In the genomic region with DNA sequence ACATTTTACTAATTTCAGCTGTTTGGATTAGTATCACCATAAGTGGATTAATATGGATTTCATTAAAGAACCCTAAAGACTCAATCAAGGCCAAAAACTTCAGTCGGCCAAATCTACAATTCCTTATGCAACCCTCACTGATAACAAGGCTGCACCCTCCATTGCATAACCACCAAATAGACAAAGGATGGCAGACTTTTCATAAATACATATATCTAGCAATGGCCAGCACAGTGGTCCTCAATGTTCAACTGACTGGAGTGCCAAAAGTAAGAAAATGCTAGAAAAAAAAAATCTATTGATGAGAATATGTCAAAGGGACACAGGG, we compare ENCODE assay signal across 31 cellular contexts.
"Had no signal": no experiment of that assay in that cellular context is flagged by ENCODE, and none has a peak within 500 bp of the region (broad histone marks: within the 10 kb centered on the region; RNA-seq: fewer than 3 reads in every experiment).

No MANE protein-coding gene starts in this region.

- H3K27me3 ChIP-seq: cardiac muscle cell, colonic mucosa, foreskin keratinocyte, gastrocnemius medialis had no signal

- H3K4me3 ChIP-seq: breast epithelium, cardiac muscle cell, colonic mucosa, dorsolateral prefrontal cortex, gastrocnemius medialis had no signal

- H3K4me1 ChIP-seq: breast epithelium, colonic mucosa, foreskin keratinocyte had no signal

- H3K36me3 ChIP-seq: breast epithelium, cardiac muscle cell, colonic mucosa, gastrocnemius medialis, WERI-Rb-1 had no signal

- DNase-seq: activated B cell treated with CpG ODN at 0.5 μM for 24 hours; activated CD4-positive, alpha-beta T cell treated with anti-CD3 and anti-CD28 coated beads for 48 hours; activated CD4-positive, alpha-beta T cell treated with anti-CD3 and anti-CD28 coated beads, Interleukin-2, amount 50 U/mL, for 1 hour; activated CD4-positive, alpha-beta T cell treated with anti-CD3 and anti-CD28 coated beads, Interleukin-2, amount 50 U/mL, for 48 hours; activated CD8-positive, alpha-beta memory T cell treated with anti-CD3 and anti-CD28 coated beads for 24 hours; activated CD8-positive, alpha-beta T cell treated with anti-CD3 and anti-CD28 coated beads for 36 hours; activated effector memory CD4-positive, alpha-beta T cell treated with Interleukin-2 at 50 U/mL for 16 hours; activated gamma-delta T cell treated with Interleukin-2 at 50 U/mL for 16 hours; activated naive CD4-positive, alpha-beta T cell treated with anti-CD3 and anti-CD28 coated beads, Interleukin-2, amount 50 U/mL, for 16 hours; activated naive CD4-positive, alpha-beta T cell treated with Interleukin-2 at 50 U/mL for 16 hours; activated T-cell treated with anti-CD3 and anti-CD28 coated beads, Interleukin-2, amount 50 U/mL, for 4 hours; amniotic stem cell; anterior cingulate cortex; central memory CD4-positive, alpha-beta T cell; cerebellar nuclear complex; colonic mucosa; dorsolateral prefrontal cortex; effector memory CD4-positive, alpha-beta T cell; endodermal cell; foreskin keratinocyte; gastrocnemius medialis; glutamatergic neuron; SW 1271; T-cell; T1000; WERI-Rb-1 had no signal

- H3K9me3 ChIP-seq: breast epithelium, colonic mucosa, gastrocnemius medialis had no signal

- H3K27ac ChIP-seq: breast epithelium, cardiac muscle cell, colonic mucosa, foreskin keratinocyte, gastrocnemius medialis, WERI-Rb-1 had no signal

- ATAC-seq: activated CD4-positive, CD25-positive, alpha-beta regulatory T cell treated with anti-CD3 and anti-CD28 coated beads, Interleukin-2, amount 50 U/mL, for 24 hours; activated CD8-positive, alpha-beta T cell treated with anti-CD3 and anti-CD28 coated beads for 36 hours; activated T-cell treated with anti-CD3 and anti-CD28 coated beads, Interleukin-2, amount 50 U/mL, for 4 hours; activated T-helper 17 cell treated with anti-CD3 and anti-CD28 coated beads, Interleukin-2, amount 50 U/mL, for 72 hours; esophagus mucosa; foreskin keratinocyte; gastrocnemius medialis; T-cell had no signal
